ENCODE assay signal across 11 cellular contexts in the genomic region with DNA sequence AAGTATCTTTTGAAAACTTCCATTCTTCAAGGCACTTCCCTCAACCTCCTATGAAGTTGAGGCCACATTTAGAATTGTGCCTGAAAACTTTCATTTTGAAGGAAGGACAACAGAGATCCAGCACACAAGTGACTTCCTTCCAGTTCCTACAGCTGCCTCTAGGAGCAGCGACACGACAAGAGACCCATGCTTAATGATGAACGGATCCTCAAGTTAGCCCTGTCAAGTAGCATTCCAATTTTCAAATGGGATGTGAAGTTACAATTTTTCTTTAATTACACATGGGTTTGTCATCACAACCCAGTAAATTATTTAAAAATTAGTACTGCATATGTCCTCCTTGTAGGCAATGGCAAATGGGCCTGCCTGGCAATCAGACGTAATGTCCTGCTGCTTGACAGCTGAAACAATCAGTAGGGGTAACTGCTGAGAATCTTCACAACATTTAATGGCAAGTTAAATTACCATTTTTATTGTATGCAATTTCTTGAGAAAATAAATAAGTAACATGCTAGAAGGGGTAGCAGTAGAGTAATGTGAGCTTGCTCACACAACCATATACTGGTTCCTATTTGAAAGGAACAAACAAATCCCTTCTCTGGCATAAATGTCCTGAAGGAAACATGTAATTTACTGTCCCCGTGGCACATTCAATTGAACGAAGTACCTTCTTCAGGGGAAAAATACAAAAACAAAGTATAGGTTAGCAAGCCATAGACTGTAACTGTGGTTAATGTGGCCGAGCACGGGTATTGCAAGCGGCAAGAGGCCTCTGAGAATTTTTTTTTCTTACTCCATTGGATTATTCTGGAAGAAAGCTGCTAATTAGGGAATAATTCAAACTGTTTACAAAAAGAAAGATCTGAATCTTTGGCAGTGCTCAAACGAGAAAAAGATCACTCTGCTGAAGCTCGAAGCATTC.
DNase-seq lines count a peak whose midpoint lies in the region; ATAC-seq and TF ChIP-seq lines count a peak whose summit lies in the region.
"Had no signal": no experiment of that assay in that cellular context is flagged by ENCODE, and none has a peak within 500 bp of the region (broad histone marks: within the 10 kb centered on the region; RNA-seq: fewer than 3 reads in every experiment).

No MANE protein-coding gene starts in this region.

- no peak overlapping the region for H3K9ac ChIP-seq in neural cell (ENCODE audit: low read length)

- in situ Hi-C loops in brain microvascular endothelial cell (cut with HindIII; ENCODE audit: low pct_ligation_motif_present, low sequenced_read_pairs): no loop called here

- no peaks in the 10 kb centered on the region for H4K20me1 ChIP-seq in neural cell (ENCODE audit: insufficient read depth)

- ATAC-seq in HG03045 (IDR thresholded peaks at IDR 0.05; ENCODE audit: unreplicated experiment) (no peak), GM18520 (IDR thresholded peaks at IDR 0.05; ENCODE audit: unreplicated experiment) (no peak)
- ATAC-seq: stimulated activated naive B cell treated with anti-CD40 and anti-IgM and Interleukin-4, amounts not matched to agents 10 μg/mL and 1 μg/mL and 100 μg/mL, for 72 hours had no signal

- TF ChIP-seq CTCF in GM12864 (IDR thresholded peaks at IDR 0.05; ENCODE audit: low read depth, low read length, missing control alignments) (peak; percentile 49), brain microvascular endothelial cell (IDR thresholded peaks at IDR 0.05; ENCODE audit: low read depth, low read length, missing control alignments) (peak; percentile 68), neural cell (IDR thresholded peaks at IDR 0.05; ENCODE audit: poor library complexity, severe bottlenecking) (peak; percentile 42)

- DNase-seq in GM12864 (ENCODE audit: low read depth) (no peak), M059J (ENCODE audit: low read depth) (peak; percentile 17), brain microvascular endothelial cell (no peak), DMS114 treated with DMSO at 0.1 percent for 48 hours (lab: John Stamatoyannopoulos, UW; ENCODE audit: unreplicated experiment) (no peak)
- DNase-seq: activated T-cell treated with anti-CD3 and anti-CD28 coated beads, Interleukin-2, amount 50 U/mL, for 1 hour; effector CD4-positive, alpha-beta T cell; stimulated activated naive B cell treated with anti-CD40 and anti-IgM and Interleukin-4, amounts not matched to agents 10 μg/mL and 1 μg/mL and 100 μg/mL, for 72 hours had no signal

- no peaks in the 10 kb centered on the region for H3K79me2 ChIP-seq in neural cell (replicated peaks; ENCODE audit: insufficient read depth, low read length)

- H3K36me3 ChIP-seq in brain microvascular endothelial cell (replicated peaks): no peaks in the 10 kb centered on the region
- no peaks in the 10 kb centered on the region for H3K36me3 ChIP-seq in neural cell (ENCODE audit: insufficient read depth, low read length)
- H3K36me3 ChIP-seq: SJCRH30 had no signal

- no peaks in the 10 kb centered on the region for H3K27me3 ChIP-seq in brain microvascular endothelial cell (replicated peaks)
- no peaks in the 10 kb centered on the region for H3K27me3 ChIP-seq in neural cell (ENCODE audit: insufficient read depth, low read depth, low read length)
- H3K27me3 ChIP-seq: SJCRH30 had no signal

- H3K9me3 ChIP-seq in neural cell (ENCODE audit: low read length): no peaks in the 10 kb centered on the region
- H3K9me3 ChIP-seq: SJCRH30 had no signal

- H3K27ac ChIP-seq in brain microvascular endothelial cell (no peak overlapping the region), neural cell (ENCODE audit: low read length) (no peak overlapping the region)
- H3K27ac ChIP-seq: SJCRH30 had no signal

- H3K4me3 ChIP-seq in GM12864 (ENCODE audit: low read depth, low read length) (no peak overlapping the region), brain microvascular endothelial cell (ENCODE audit: low read depth, low read length) (no peak overlapping the region), neural cell (ENCODE audit: low read length) (no peak overlapping the region)
- H3K4me3 ChIP-seq: SJCRH30 had no signal

- no peak for TF ChIP-seq EP300 in neural cell (conservative IDR thresholded peaks at IDR 0.05; ENCODE audit: poor library complexity, severe bottlenecking)

- H2AFZ ChIP-seq in neural cell (ENCODE audit: low read depth, low read length): no peak overlapping the region

- H3F3A ChIP-seq in neural cell (ENCODE audit: insufficient read depth, low read length, poor library complexity, severe bottlenecking): no peaks in the 10 kb centered on the region

- H3K9me2 ChIP-seq in neural cell (ENCODE audit: insufficient read depth, low read length): no peaks in the 10 kb centered on the region

- peak; percentile 42 for TF ChIP-seq RAD21 in neural cell (conservative IDR thresholded peaks at IDR 0.05)

- H3K4me2 ChIP-seq in neural cell (ENCODE audit: low read length): no peak overlapping the region

TF ChIP-seq in neural cell, 6 proteins besides CTCF, POLR2A, EP300 and RAD21:
- TF ChIP-seq SMC3 (conservative IDR thresholded peaks at IDR 0.05; ENCODE audit: poor library complexity) (peak; percentile 23), TAF1 (IDR thresholded peaks at IDR 0.05; ENCODE audit: low read depth) (no peak), MXI1 (conservative IDR thresholded peaks at IDR 0.05; ENCODE audit: poor library complexity, severe bottlenecking) (no peak), EZH2 (IDR thresholded peaks at IDR 0.05; ENCODE audit: borderline replicate concordance, insufficient read depth, low read length, poor library complexity, severe bottlenecking) (no peak), POLR2AphosphoS5 (IDR thresholded peaks at IDR 0.05) (no peak)
- TF ChIP-seq, protein P1, sequence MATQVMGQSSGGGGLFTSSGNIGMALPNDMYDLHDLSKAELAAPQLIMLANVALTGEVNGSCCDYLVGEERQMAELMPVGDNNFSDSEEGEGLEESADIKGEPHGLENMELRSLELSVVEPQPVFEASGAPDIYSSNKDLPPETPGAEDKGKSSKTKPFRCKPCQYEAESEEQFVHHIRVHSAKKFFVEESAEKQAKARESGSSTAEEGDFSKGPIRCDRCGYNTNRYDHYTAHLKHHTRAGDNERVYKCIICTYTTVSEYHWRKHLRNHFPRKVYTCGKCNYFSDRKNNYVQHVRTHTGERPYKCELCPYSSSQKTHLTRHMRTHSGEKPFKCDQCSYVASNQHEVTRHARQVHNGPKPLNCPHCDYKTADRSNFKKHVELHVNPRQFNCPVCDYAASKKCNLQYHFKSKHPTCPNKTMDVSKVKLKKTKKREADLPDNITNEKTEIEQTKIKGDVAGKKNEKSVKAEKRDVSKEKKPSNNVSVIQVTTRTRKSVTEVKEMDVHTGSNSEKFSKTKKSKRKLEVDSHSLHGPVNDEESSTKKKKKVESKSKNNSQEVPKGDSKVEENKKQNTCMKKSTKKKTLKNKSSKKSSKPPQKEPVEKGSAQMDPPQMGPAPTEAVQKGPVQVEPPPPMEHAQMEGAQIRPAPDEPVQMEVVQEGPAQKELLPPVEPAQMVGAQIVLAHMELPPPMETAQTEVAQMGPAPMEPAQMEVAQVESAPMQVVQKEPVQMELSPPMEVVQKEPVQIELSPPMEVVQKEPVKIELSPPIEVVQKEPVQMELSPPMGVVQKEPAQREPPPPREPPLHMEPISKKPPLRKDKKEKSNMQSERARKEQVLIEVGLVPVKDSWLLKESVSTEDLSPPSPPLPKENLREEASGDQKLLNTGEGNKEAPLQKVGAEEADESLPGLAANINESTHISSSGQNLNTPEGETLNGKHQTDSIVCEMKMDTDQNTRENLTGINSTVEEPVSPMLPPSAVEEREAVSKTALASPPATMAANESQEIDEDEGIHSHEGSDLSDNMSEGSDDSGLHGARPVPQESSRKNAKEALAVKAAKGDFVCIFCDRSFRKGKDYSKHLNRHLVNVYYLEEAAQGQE (IDR thresholded peaks at IDR 0.05; ENCODE audit: borderline replicate concordance): no peak
